ENCODE assay signal across 1 cellular context in the genomic region with DNA sequence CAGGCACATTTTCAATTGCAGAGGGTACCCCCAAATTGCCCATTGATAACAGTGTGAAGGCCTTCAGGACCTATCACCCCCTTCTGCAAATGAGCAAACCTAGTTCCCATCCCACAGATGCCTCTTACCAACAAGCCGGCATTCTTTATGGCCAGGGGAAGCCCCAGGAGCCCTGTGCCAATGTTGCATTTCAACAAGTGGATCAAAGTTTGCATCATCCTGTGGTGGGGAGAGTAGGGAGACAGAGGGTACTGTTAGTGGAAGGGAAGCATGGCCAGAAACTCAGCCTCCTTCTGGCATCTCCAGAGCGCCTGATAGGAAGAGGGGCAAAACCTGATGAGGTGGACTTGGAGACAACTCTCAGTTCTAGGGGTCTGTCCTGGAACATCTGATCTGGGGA.
TF ChIP-seq lines count a peak whose summit lies in the region.

No MANE protein-coding gene starts in this region.

TF ChIP-seq in GM23338, 12 proteins besides CTCF, POLR2A, EP300 and RAD21 (continued from another document):
- TF ChIP-seq, protein P1, sequence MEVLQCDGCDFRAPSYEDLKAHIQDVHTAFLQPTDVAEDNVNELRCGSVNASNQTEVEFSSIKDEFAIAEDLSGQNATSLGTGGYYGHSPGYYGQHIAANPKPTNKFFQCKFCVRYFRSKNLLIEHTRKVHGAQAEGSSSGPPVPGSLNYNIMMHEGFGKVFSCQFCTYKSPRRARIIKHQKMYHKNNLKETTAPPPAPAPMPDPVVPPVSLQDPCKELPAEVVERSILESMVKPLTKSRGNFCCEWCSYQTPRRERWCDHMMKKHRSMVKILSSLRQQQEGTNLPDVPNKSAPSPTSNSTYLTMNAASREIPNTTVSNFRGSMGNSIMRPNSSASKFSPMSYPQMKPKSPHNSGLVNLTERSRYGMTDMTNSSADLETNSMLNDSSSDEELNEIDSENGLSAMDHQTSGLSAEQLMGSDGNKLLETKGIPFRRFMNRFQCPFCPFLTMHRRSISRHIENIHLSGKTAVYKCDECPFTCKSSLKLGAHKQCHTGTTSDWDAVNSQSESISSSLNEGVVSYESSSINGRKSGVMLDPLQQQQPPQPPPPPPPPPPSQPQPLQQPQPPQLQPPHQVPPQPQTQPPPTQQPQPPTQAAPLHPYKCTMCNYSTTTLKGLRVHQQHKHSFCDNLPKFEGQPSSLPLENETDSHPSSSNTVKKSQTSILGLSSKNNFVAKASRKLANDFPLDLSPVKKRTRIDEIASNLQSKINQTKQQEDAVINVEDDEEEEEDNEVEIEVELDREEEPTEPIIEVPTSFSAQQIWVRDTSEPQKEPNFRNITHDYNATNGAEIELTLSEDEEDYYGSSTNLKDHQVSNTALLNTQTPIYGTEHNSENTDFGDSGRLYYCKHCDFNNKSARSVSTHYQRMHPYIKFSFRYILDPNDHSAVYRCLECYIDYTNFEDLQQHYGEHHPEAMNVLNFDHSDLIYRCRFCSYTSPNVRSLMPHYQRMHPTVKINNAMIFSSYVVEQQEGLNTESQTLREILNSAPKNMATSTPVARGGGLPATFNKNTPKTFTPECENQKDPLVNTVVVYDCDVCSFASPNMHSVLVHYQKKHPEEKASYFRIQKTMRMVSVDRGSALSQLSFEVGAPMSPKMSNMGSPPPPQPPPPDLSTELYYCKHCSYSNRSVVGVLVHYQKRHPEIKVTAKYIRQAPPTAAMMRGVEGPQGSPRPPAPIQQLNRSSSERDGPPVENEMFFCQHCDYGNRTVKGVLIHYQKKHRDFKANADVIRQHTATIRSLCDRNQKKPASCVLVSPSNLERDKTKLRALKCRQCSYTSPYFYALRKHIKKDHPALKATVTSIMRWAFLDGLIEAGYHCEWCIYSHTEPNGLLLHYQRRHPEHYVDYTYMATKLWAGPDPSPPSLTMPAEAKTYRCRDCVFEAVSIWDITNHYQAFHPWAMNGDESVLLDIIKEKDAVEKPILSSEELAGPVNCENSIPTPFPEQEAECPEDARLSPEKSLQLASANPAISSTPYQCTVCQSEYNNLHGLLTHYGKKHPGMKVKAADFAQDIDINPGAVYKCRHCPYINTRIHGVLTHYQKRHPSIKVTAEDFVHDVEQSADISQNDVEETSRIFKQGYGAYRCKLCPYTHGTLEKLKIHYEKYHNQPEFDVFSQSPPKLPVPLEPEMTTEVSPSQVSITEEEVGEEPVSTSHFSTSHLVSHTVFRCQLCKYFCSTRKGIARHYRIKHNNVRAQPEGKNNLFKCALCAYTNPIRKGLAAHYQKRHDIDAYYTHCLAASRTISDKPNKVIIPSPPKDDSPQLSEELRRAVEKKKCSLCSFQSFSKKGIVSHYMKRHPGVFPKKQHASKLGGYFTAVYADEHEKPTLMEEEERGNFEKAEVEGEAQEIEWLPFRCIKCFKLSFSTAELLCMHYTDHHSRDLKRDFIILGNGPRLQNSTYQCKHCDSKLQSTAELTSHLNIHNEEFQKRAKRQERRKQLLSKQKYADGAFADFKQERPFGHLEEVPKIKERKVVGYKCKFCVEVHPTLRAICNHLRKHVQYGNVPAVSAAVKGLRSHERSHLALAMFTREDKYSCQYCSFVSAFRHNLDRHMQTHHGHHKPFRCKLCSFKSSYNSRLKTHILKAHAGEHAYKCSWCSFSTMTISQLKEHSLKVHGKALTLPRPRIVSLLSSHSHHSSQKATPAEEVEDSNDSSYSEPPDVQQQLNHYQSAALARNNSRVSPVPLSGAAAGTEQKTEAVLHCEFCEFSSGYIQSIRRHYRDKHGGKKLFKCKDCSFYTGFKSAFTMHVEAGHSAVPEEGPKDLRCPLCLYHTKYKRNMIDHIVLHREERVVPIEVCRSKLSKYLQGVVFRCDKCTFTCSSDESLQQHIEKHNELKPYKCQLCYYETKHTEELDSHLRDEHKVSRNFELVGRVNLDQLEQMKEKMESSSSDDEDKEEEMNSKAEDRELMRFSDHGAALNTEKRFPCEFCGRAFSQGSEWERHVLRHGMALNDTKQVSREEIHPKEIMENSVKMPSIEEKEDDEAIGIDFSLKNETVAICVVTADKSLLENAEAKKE (CRISPR knock-in tag; IDR thresholded peaks at IDR 0.05), result no peak
- TF ChIP-seq JUNB (IDR thresholded peaks at IDR 0.05; ENCODE audit: unreplicated experiment) (no peak), ZNF331 (CRISPR knock-in tag; IDR thresholded peaks at IDR 0.05; ENCODE audit: low read depth) (no peak), REST (IDR thresholded peaks at IDR 0.05; ENCODE audit: unreplicated experiment) (no peak), EZH2 (IDR thresholded peaks at IDR 0.05; ENCODE audit: low read depth, unreplicated experiment) (no peak), STAT1 (IDR thresholded peaks at IDR 0.05; ENCODE audit: unreplicated experiment) (no peak), NANOG (IDR thresholded peaks at IDR 0.05; ENCODE audit: borderline replicate concordance) (no peak), CREB1 (CRISPR knock-in tag; IDR thresholded peaks at IDR 0.05; ENCODE audit: low read depth) (no peak)
- TF ChIP-seq, protein P2, sequence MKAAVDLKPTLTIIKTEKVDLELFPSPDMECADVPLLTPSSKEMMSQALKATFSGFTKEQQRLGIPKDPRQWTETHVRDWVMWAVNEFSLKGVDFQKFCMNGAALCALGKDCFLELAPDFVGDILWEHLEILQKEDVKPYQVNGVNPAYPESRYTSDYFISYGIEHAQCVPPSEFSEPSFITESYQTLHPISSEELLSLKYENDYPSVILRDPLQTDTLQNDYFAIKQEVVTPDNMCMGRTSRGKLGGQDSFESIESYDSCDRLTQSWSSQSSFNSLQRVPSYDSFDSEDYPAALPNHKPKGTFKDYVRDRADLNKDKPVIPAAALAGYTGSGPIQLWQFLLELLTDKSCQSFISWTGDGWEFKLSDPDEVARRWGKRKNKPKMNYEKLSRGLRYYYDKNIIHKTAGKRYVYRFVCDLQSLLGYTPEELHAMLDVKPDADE (IDR thresholded peaks at IDR 0.05), result no peak
